Comparison of ENCODE assay signal across 8 cellular contexts in genomic region chr6:31493875-31494694, GRCh38. TPM values are rescaled to one million over a fixed set of nuclear protein-coding genes. Genes with fewer than 3 reads are reported as not detected.
DNase-seq lines count a peak whose midpoint lies in the region; ATAC-seq and TF ChIP-seq lines count a peak whose summit lies in the region.

No MANE protein-coding gene starts in this region.

- H3K4me1 ChIP-seq in SJSA1 (replicated peaks) (peaks cover 26% of the 10 kb centered on the region), neutrophil (ENCODE audit: control insufficient read depth in 1 of 2, insufficient read depth in 1 of 2, low read depth in 1 of 2, low read length in 1 of 2) (peaks cover 54 to 55% of the 10 kb centered on the region in 2 experiments), subcutaneous abdominal adipose tissue (ENCODE audit: control insufficient read depth in 5 of 5, insufficient read depth in 5 of 5, low read length in 5 of 5) (peaks cover 0 to 52% (median 32%) of the 10 kb centered on the region in 5 donors)

- H3K9me3 ChIP-seq in SJSA1 (replicated peaks) (no peaks in the 10 kb centered on the region), neutrophil (no peaks in the 10 kb centered on the region), subcutaneous abdominal adipose tissue (ENCODE audit: control insufficient read depth in 5 of 5, low read length in 5 of 5) (no peaks in the 10 kb centered on the region)

- no peak for TF ChIP-seq EP300 in Ishikawa (IDR thresholded peaks at IDR 0.05; ENCODE audit: borderline replicate concordance)

- TF ChIP-seq CTCF in neutrophil (IDR thresholded peaks at IDR 0.05) = peak; percentile 86

- H3K27me3 ChIP-seq in SJSA1 (replicated peaks) (no peaks in the 10 kb centered on the region), neutrophil (peaks cover 6% of the 10 kb centered on the region), subcutaneous abdominal adipose tissue (ENCODE audit: control insufficient read depth in 5 of 5, insufficient read depth in 4 of 5, low read length in 5 of 5) (peaks cover 0 to 4% (median 0%) of the 10 kb centered on the region in 5 donors)

- H3K4me3 ChIP-seq in SJSA1 (peak overlapping the region; percentile 54), neutrophil (ENCODE audit: low read depth in 1 of 2, low read length in 1 of 2) (peak overlapping the region; percentile 77 to 89), subcutaneous abdominal adipose tissue (ENCODE audit: low read depth in 1 of 5, low read length in 5 of 5) (peak overlapping the region; percentile 58 to 78 (median 73))

- TF ChIP-seq RAD21 in Ishikawa (IDR thresholded peaks at IDR 0.05; ENCODE audit: low read depth) = peak; percentile 71

- peak; percentile 76 for DNase-seq in AG20443 (ENCODE audit: low spot score)
- DNase-seq in SJSA1 (ENCODE audit: low read depth in 1 of 2, low spot score in 2 of 2) = peak; percentile 78 to 84
- peak; percentile 68 for DNase-seq in activated gamma-delta T cell treated with anti-CD3 and anti-CD28 coated beads, Interleukin-2, amount 50 U/mL, for 16 hours (ENCODE audit: low read depth)
- DNase-seq in foreskin melanocyte = peak; percentile 68

- peak overlapping the region in 4 of 5 donors; percentile 48 to 71 (median 65) for H3K9ac ChIP-seq in subcutaneous abdominal adipose tissue (ENCODE audit: low read length in 5 of 5)

- H3K27ac ChIP-seq in SJSA1 (peak overlapping the region; percentile 87), neutrophil (peak overlapping the region; percentile 88), subcutaneous abdominal adipose tissue (ENCODE audit: low read depth, low read length) (peak overlapping the region; percentile 30)

- H3K36me3 ChIP-seq in SJSA1 (peaks cover 3% of the 10 kb centered on the region; the same call in 1 of the 2 replicates), neutrophil (no peaks in the 10 kb centered on the region), subcutaneous abdominal adipose tissue (ENCODE audit: control insufficient read depth in 5 of 5, insufficient read depth in 5 of 5, low read length in 5 of 5) (no peaks in the 10 kb centered on the region)

- ATAC-seq in GM18858 (IDR thresholded peaks at IDR 0.05; ENCODE audit: unreplicated experiment) = peak; percentile 41

TF ChIP-seq in Ishikawa, 13 proteins besides CTCF, POLR2A, EP300 and RAD21:
- peak; percentile 59; the same call in 1 of the 2 replicates for TF ChIP-seq TEAD4 (IDR thresholded peaks at IDR 0.05)
- no peak for TF ChIP-seq ZBTB7A (IDR thresholded peaks at IDR 0.05; ENCODE audit: low read depth)

RNA-seq across cellular contexts. Expression of gene MICB, which starts 3.9 kb away (rescaled TPM):
- 32.7 and 60.0 TPM in 2 replicates for total RNA-seq in SJSA1 (2014; rRNA removed; shearing (Covaris generic))

RNA-seq across cellular contexts. Expression of gene MCCD1, which starts 34.7 kb away (rescaled TPM):
- total RNA-seq in SJSA1 (2014; rRNA removed; shearing (Covaris generic)) = not detected in 2 replicates

RNA-seq across cellular contexts. Expression of gene DDX39B, which starts 47.7 kb away (rescaled TPM):
- total RNA-seq in SJSA1 (2014; rRNA removed; shearing (Covaris generic)) = 399 and 467 TPM in 2 replicates

RNA-seq across cellular contexts. Expression of gene ATP6V1G2, which starts 52.3 kb away (rescaled TPM):
- total RNA-seq in SJSA1 (2014; rRNA removed; shearing (Covaris generic)) = 0.13 TPM in 1 of 2 replicates, not detected in the other

RNA-seq across cellular contexts. Expression of gene NFKBIL1, which starts 53.3 kb away (rescaled TPM):
- 21.0 and 22.3 TPM in 2 replicates for total RNA-seq in SJSA1 (2014; rRNA removed; shearing (Covaris generic))

Comparison
In these comparisons a context has a peak if more than half of its experiments do, and no peak if none do; other contexts are left out.
1. Peak in every context shown above with its lines: DNase-seq, ATAC-seq, H3K4me3 ChIP-seq and H3K27ac ChIP-seq.
2. H3K27ac ChIP-seq: peak in every context shown above with its lines; median percentile 88 in neutrophil; 87 in SJSA1; 30 in subcutaneous abdominal adipose tissue.